3 cellular contexts compared by ENCODE assay signal in genomic region chr15:87906444-87906843, GRCh38.
A peak's percentile ranks its signal among the peaks of the same experiment; 100 is the strongest.
TF ChIP-seq lines count a peak whose summit lies in the region.

No MANE protein-coding gene starts in this region.

TF ChIP-seq in HepG2, 621 proteins besides CTCF, POLR2A, EP300 and RAD21:
- TF ChIP-seq MAFK (conservative IDR thresholded peaks at IDR 0.05 in 1 of 2, IDR thresholded peaks at IDR 0.05 in 1 of 2; ENCODE audit: low read length in 2 of 2) (peak in 1 of 2 experiments; percentile 46; a peak in 1 of 4 replicates), NFE2L2 (IDR thresholded peaks at IDR 0.05; ENCODE audit: low read length) (0 out of 2 replicates have a peak, but pooled peaks have one; percentile 26)
- TF ChIP-seq, protein P1, sequence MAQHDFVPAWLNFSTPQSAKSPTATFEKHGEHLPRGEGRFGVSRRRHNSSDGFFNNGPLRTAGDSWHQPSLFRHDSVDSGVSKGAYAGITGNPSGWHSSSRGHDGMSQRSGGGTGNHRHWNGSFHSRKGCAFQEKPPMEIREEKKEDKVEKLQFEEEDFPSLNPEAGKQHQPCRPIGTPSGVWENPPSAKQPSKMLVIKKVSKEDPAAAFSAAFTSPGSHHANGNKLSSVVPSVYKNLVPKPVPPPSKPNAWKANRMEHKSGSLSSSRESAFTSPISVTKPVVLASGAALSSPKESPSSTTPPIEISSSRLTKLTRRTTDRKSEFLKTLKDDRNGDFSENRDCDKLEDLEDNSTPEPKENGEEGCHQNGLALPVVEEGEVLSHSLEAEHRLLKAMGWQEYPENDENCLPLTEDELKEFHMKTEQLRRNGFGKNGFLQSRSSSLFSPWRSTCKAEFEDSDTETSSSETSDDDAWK (CRISPR knock-in tag; IDR thresholded peaks at IDR 0.05), result no peak

TF ChIP-seq in IMR-90, 13 proteins besides CTCF, POLR2A, EP300 and RAD21:
- TF ChIP-seq MAZ (IDR thresholded peaks at IDR 0.05; ENCODE audit: borderline replicate concordance, low read depth, low read length), result no peak
- no peak for TF ChIP-seq MXI1 (IDR thresholded peaks at IDR 0.05; ENCODE audit: borderline replicate concordance, low read depth, low read length)
- TF ChIP-seq, protein P2, sequence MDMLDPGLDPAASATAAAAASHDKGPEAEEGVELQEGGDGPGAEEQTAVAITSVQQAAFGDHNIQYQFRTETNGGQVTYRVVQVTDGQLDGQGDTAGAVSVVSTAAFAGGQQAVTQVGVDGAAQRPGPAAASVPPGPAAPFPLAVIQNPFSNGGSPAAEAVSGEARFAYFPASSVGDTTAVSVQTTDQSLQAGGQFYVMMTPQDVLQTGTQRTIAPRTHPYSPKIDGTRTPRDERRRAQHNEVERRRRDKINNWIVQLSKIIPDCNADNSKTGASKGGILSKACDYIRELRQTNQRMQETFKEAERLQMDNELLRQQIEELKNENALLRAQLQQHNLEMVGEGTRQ (IDR thresholded peaks at IDR 0.05; ENCODE audit: low read depth, low read length), result no peak
- peak; percentile 61 for TF ChIP-seq NFE2L2 (IDR thresholded peaks at IDR 0.05; ENCODE audit: low read depth, low read length)

TF ChIP-seq in K562, 482 proteins besides CTCF, POLR2A, EP300 and RAD21:
- TF ChIP-seq NFE2 (IDR thresholded peaks at IDR 0.05; ENCODE audit: low read depth) (0 out of 2 replicates have a peak, but pooled peaks have one; percentile 5), ZNF740 (CRISPR knock-in tag; IDR thresholded peaks at IDR 0.05) (no peak), ZNF740 (tag; IDR thresholded peaks at IDR 0.05) (no peak), NFRKB (IDR thresholded peaks at IDR 0.05; ENCODE audit: low read depth) (no peak), ZNF316 (IDR thresholded peaks at IDR 0.05) (peak; percentile 65), C11orf30 (IDR thresholded peaks at IDR 0.05; ENCODE audit: low read depth) (0 out of 2 replicates have a peak, but pooled peaks have one; percentile 17), MAFG (tag; conservative IDR thresholded peaks at IDR 0.05) (peak; percentile 59)
